ENCODE assay signal across 1 cellular context in genomic region chr16:28163699-28164584, GRCh38.
TF ChIP-seq lines count a peak whose summit lies in the region.

No MANE protein-coding gene starts in this region.

TF ChIP-seq in K562, 482 proteins besides CTCF, POLR2A, EP300 and RAD21 (continued from another document):
- no peak for TF ChIP-seq NBN (IDR thresholded peaks at IDR 0.05; ENCODE audit: low read depth)
- TF ChIP-seq MIER1 (IDR thresholded peaks at IDR 0.05; ENCODE audit: low read depth) = no peak
- TF ChIP-seq ZBTB43 (CRISPR knock-in tag; IDR thresholded peaks at IDR 0.05) = no peak
- no peak for TF ChIP-seq ZNF408 (CRISPR knock-in tag; IDR thresholded peaks at IDR 0.05; ENCODE audit: low read depth)
- TF ChIP-seq DDX20 (tag; IDR thresholded peaks at IDR 0.05; ENCODE audit: low read depth) = 0 out of 2 replicates have a peak, but pooled peaks have one; percentile 24
- peak; percentile 79 for TF ChIP-seq ESRRA (IDR thresholded peaks at IDR 0.05; ENCODE audit: borderline replicate concordance, low read depth)
